ENCODE assay signal across 15 cellular contexts in the genomic region with DNA sequence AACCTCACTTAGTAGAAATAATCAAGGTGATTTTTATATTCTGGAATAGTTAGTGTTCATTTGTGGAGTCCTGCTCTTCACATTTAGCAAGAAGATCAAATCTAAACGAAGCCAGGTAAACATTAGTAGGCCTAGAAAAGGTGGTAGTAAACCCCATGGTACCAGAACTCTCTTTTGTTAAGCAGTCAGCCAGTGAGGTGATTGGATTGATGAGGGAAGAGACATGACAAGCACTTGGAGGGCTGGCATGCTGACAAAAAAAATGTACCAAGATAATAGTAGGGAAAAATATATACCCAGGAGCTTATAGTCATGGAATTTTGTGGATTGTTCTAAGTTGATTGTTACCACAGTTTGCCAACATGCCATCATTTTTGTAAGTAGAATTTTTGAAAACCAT.
A peak's percentile ranks its signal among the peaks of the same experiment; 100 is the strongest.
DNase-seq lines count a peak whose midpoint lies in the region; ATAC-seq, FAIRE-seq and TF ChIP-seq lines count a peak whose summit lies in the region.
"Had no signal": no experiment of that assay in that cellular context is flagged by ENCODE, and none has a peak within 500 bp of the region (broad histone marks: within the 10 kb centered on the region; RNA-seq: fewer than 3 reads in every experiment).

No MANE protein-coding gene starts in this region.

- DNase-seq in HT1080 (ENCODE audit: low read depth): peak; percentile 7
- no peak for DNase-seq in activated B cell treated with CpG ODN at 0.5 μM for 24 hours
- DNase-seq in memory B cell (ENCODE audit: low spot score in 2 of 2): no peak
- DNase-seq in Ammon's horn (ENCODE audit: low spot score): no peak
- DNase-seq in RCC 7860 (ENCODE audit: low spot score): no peak
- DNase-seq: activated naive CD4-positive, alpha-beta T cell treated with anti-CD3 and anti-CD28 coated beads for 36 hours; stimulated activated CD4-positive, alpha-beta T cell treated with anti-CD3 and anti-CD28 coated beads, Interleukin-4, amount 100 ng/mL, for 1 hour; stimulated activated naive CD4-positive, alpha-beta T cell treated with Interleukin-2 at 50 U/mL for 16 hours had no signal

- H3K36me3 Mint-ChIP-seq in activated B cell treated with CpG ODN at 0.5 μM for 24 hours (ENCODE audit: low read depth) (peaks cover 80% of the 10 kb centered on the region), memory B cell (peaks cover 38% of the 10 kb centered on the region)

- H3K27me3 Mint-ChIP-seq in activated B cell treated with CpG ODN at 0.5 μM for 24 hours: no peaks in the 10 kb centered on the region
- no peaks in the 10 kb centered on the region for H3K27me3 Mint-ChIP-seq in memory B cell
- H3K27me3 Mint-ChIP-seq: central memory CD8-positive, alpha-beta T cell had no signal

- CTCF ChIA-PET in activated B cell treated with CpG ODN at 0.5 μM for 24 hours (lab: Charles Lee): no interaction called here

- no peak for TF ChIP-seq CTCF in 22Rv1 (IDR thresholded peaks at IDR 0.05)
- no peak for TF ChIP-seq CTCF in activated B cell treated with CpG ODN at 0.5 μM for 24 hours (IDR thresholded peaks at IDR 0.05)

- FAIRE-seq in RCC 7860 (lab: Jason Lieb, UNC): no peak
- FAIRE-seq: GM19239 had no signal

- H3K4me1 Mint-ChIP-seq in activated B cell treated with CpG ODN at 0.5 μM for 24 hours (peaks cover 43% of the 10 kb centered on the region), memory B cell (peaks cover 29% of the 10 kb centered on the region)
- H3K4me1 Mint-ChIP-seq: central memory CD8-positive, alpha-beta T cell had no signal

- H3K9me3 Mint-ChIP-seq in activated B cell treated with CpG ODN at 0.5 μM for 24 hours (no peaks in the 10 kb centered on the region), memory B cell (peaks cover 1% of the 10 kb centered on the region)
- H3K9me3 Mint-ChIP-seq: activated naive CD4-positive, alpha-beta T cell treated with anti-CD3 and anti-CD28 coated beads for 36 hours; central memory CD8-positive, alpha-beta T cell had no signal

- intact Hi-C loops in activated B cell treated with CpG ODN at 0.5 μM for 24 hours (cut with micrococcal nuclease): no loop called here

- POLR2A ChIA-PET in activated B cell treated with CpG ODN at 0.5 μM for 24 hours (lab: Charles Lee): interaction anchor here (0.6 kb wide), 1 partner anchor 127 kb away, joined by 4 read pairs; no protein-coding TSS in a partner anchor

- no peak overlapping the region for H3K4me3 Mint-ChIP-seq in activated B cell treated with CpG ODN at 0.5 μM for 24 hours
- H3K4me3 Mint-ChIP-seq in memory B cell: no peak overlapping the region
- H3K4me3 Mint-ChIP-seq: activated naive CD4-positive, alpha-beta T cell treated with anti-CD3 and anti-CD28 coated beads for 36 hours; central memory CD8-positive, alpha-beta T cell had no signal

- peak overlapping the region; percentile 83 for H3K27ac Mint-ChIP-seq in activated B cell treated with CpG ODN at 0.5 μM for 24 hours
- H3K27ac Mint-ChIP-seq in memory B cell: peak overlapping the region; percentile 89
- H3K27ac Mint-ChIP-seq: activated naive CD4-positive, alpha-beta T cell treated with anti-CD3 and anti-CD28 coated beads for 36 hours had no signal

- ATAC-seq in activated B cell treated with CpG ODN at 0.5 μM for 24 hours (ENCODE audit: low read depth): no peak
- ATAC-seq in memory B cell (ENCODE audit: low read depth): no peak
- no peak for ATAC-seq in GM19452 (IDR thresholded peaks at IDR 0.05; ENCODE audit: unreplicated experiment)
- no peak for ATAC-seq in HG02885 (IDR thresholded peaks at IDR 0.05; ENCODE audit: poor library complexity, unreplicated experiment)

- H3K27ac ChIP-seq in 22Rv1: peak overlapping the region; percentile 89
- H3K27ac ChIP-seq: esophagus muscularis mucosa, RWPE1 had no signal
